In genomic region chr1:160108888-160109662, GRCh38 we compare ENCODE assay signal across 8 cellular contexts. TPM values are rescaled to one million over a fixed set of nuclear protein-coding genes. Genes with fewer than 3 reads are reported as not detected.
DNase-seq lines count a peak whose midpoint lies in the region; ATAC-seq and TF ChIP-seq lines count a peak whose summit lies in the region.
"Had no signal": no experiment of that assay in that cellular context is flagged by ENCODE, and none has a peak within 500 bp of the region (broad histone marks: within the 10 kb centered on the region; RNA-seq: fewer than 3 reads in every experiment).

No MANE protein-coding gene starts in this region.

- H3K4me3 Mint-ChIP-seq in activated naive CD8-positive, alpha-beta T cell treated with anti-CD3 and anti-CD28 coated beads for 36 hours, result no peak overlapping the region

- H3K4me3 ChIP-seq in GM06990 (replicated peaks; ENCODE audit: low read depth, low read length) (no peak overlapping the region), hepatocyte (no peak overlapping the region)

- no peaks in the 10 kb centered on the region for H3K9me2 ChIP-seq in hepatocyte (replicated peaks; ENCODE audit: insufficient read depth)

- DNase-seq in GM06990 (ENCODE audit: extremely low read depth, insufficient read length), result no peak
- DNase-seq in MV-4-11 (lab: John Stamatoyannopoulos, UW), result peak; percentile 79
- DNase-seq in activated naive CD8-positive, alpha-beta T cell treated with anti-CD3 and anti-CD28 coated beads for 36 hours, result no peak
- peak; percentile 65 for DNase-seq in hepatocyte (ENCODE audit: low spot score)
- peak; percentile 46 for DNase-seq in stimulated activated CD8-positive, alpha-beta memory T cell treated with anti-CD3 and anti-CD28 coated beads, Interleukin-4, amount 100 ng/mL, for 48 hours

- no peak overlapping the region for H3K27ac ChIP-seq in hepatocyte

- H3K27me3 Mint-ChIP-seq in activated naive CD8-positive, alpha-beta T cell treated with anti-CD3 and anti-CD28 coated beads for 36 hours, result peaks cover 4% of the 10 kb centered on the region

- peak overlapping the region; percentile 75 for H3K27ac Mint-ChIP-seq in activated naive CD8-positive, alpha-beta T cell treated with anti-CD3 and anti-CD28 coated beads for 36 hours

- no peaks in the 10 kb centered on the region for H3K79me2 ChIP-seq in hepatocyte

- H3K36me3 ChIP-seq in GM06990 (ENCODE audit: control insufficient read depth, insufficient read depth, low read length) (no peaks in the 10 kb centered on the region), hepatocyte (replicated peaks; ENCODE audit: insufficient read depth, low read depth) (no peaks in the 10 kb centered on the region)

- no peaks in the 10 kb centered on the region for H3K36me3 Mint-ChIP-seq in activated naive CD8-positive, alpha-beta T cell treated with anti-CD3 and anti-CD28 coated beads for 36 hours

- no peak overlapping the region for H3K4me2 ChIP-seq in hepatocyte

- TF ChIP-seq CTCF in GM06990 (IDR thresholded peaks at IDR 0.05; ENCODE audit: insufficient read depth, low read length, poor library complexity, severe bottlenecking) (peak; percentile 70), hepatocyte (IDR thresholded peaks at IDR 0.05; ENCODE audit: poor library complexity) (peak; percentile 44)

- H3K4me1 ChIP-seq in hepatocyte (ENCODE audit: insufficient read depth), result peaks cover 10% of the 10 kb centered on the region

- WGBS in hepatocyte (ENCODE audit: low lambda C conversion rate, missing lambda C conversion rate), result 25% methylated on average over 4 of the region's 6 CpGs

- no peaks in the 10 kb centered on the region; the same call in 1 of the 2 replicates for H3K27me3 ChIP-seq in GM06990 (replicated peaks; ENCODE audit: control insufficient read depth, insufficient read depth, low read length)
- no peaks in the 10 kb centered on the region for H3K27me3 ChIP-seq in hepatocyte

- H3K9me3 Mint-ChIP-seq in activated naive CD8-positive, alpha-beta T cell treated with anti-CD3 and anti-CD28 coated beads for 36 hours, result no peaks in the 10 kb centered on the region

- no peaks in the 10 kb centered on the region for H4K20me1 ChIP-seq in hepatocyte (ENCODE audit: insufficient read depth, poor library complexity, severe bottlenecking)

- no peak overlapping the region for H2AFZ ChIP-seq in hepatocyte

- no peak for ATAC-seq in HG03025 (IDR thresholded peaks at IDR 0.05; ENCODE audit: low FRiP score, unreplicated experiment)
- ATAC-seq in HG03097 (IDR thresholded peaks at IDR 0.05; ENCODE audit: low FRiP score, unreplicated experiment), result no peak

- H3K4me1 Mint-ChIP-seq in activated naive CD8-positive, alpha-beta T cell treated with anti-CD3 and anti-CD28 coated beads for 36 hours, result peaks cover 6% of the 10 kb centered on the region

- no peaks in the 10 kb centered on the region for H3K9me3 ChIP-seq in hepatocyte (ENCODE audit: low read depth)

RNA-seq across cellular contexts. Expression of gene ATP1A2, which starts 6.5 kb away (rescaled TPM):
- total RNA-seq in activated naive CD8-positive, alpha-beta T cell treated with anti-CD3 and anti-CD28 coated beads for 36 hours, result not detected
- 2.9 and 4.7 TPM in 2 replicates for total RNA-seq in hepatocyte
- polyA plus RNA-seq in hepatocyte, result 0.80 and 1.5 TPM in 2 replicates

RNA-seq across cellular contexts. Expression of gene IGSF8, which starts 10.7 kb away (rescaled TPM):
- total RNA-seq in activated naive CD8-positive, alpha-beta T cell treated with anti-CD3 and anti-CD28 coated beads for 36 hours, result 10 to 100 TPM; 38.0 to 39.0 TPM
- total RNA-seq in hepatocyte, result 26.0 and 36.8 TPM in 2 replicates
- polyA plus RNA-seq in hepatocyte, result 39.3 and 54.1 TPM in 2 replicates

RNA-seq across cellular contexts. Expression of gene KCNJ9, which starts 27.7 kb away (rescaled TPM):
- total RNA-seq in activated naive CD8-positive, alpha-beta T cell treated with anti-CD3 and anti-CD28 coated beads for 36 hours, result under 1 TPM in 1 of 2 experiments, not detected in 1; 0.04 TPM
- not detected in 2 replicates for total RNA-seq in hepatocyte
- polyA plus RNA-seq in hepatocyte, result not detected in 2 replicates
- total RNA-seq: skeletal muscle tissue had no signal

RNA-seq across cellular contexts. Expression of gene KCNJ10, which starts 39.1 kb away (rescaled TPM):
- not detected for total RNA-seq in activated naive CD8-positive, alpha-beta T cell treated with anti-CD3 and anti-CD28 coated beads for 36 hours
- total RNA-seq in hepatocyte, result not detected in 2 replicates
- not detected in 2 replicates for polyA plus RNA-seq in hepatocyte

RNA-seq across cellular contexts. Expression of gene ATP1A4, which starts 42.3 kb away (rescaled TPM):
- total RNA-seq in activated naive CD8-positive, alpha-beta T cell treated with anti-CD3 and anti-CD28 coated beads for 36 hours, result not detected
- 0.68 and 4.4 TPM in 2 replicates for total RNA-seq in hepatocyte
- polyA plus RNA-seq in hepatocyte, result 0.45 and 2.2 TPM in 2 replicates

Comparison
In these comparisons a context has a peak if more than half of its experiments do, and no peak if none do; other contexts are left out.
1. DNase-seq: peak in MV-4-11 (single experiment), hepatocyte (single experiment) and stimulated activated CD8-positive, alpha-beta memory T cell treated with anti-CD3 and anti-CD28 coated beads, Interleukin-4, amount 100 ng/mL, for 48 hours (single experiment); none in GM06990 (single experiment) and activated naive CD8-positive, alpha-beta T cell treated with anti-CD3 and anti-CD28 coated beads for 36 hours (single experiment).